ENCODE assay signal across 1 cellular context in the genomic region with DNA sequence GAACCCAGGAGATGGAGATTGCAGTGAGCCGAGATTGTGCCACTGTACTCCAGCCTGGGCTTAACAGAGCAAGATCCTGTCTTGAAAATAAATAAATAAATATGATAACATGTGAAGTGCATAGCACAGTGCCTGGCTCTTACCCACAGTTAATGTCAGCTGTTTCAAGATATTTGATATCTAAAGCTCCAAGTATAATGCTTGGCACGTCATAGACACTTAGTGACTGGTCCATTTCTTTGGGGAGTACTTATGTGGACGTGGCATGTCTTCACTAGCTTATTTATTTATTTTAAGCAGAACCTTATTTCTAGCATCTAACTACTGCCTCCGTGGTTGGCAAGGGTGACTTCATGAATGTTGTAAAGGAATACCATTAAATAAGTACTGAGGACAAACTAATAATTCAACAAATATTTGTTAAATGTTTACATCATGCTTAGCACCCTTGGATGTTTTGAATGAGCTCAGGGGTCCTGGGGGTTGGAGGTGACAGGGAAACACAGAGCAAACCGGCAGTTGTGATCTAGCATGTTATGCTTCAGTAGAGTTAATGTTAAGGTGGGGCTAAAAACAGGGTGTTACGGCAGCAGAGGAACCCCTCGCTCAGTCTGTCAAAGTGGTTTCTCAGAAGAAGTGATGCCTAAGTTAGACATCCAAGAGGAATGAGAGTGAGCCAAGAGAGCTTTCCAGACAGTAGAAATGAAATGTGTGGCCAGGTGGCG.
TF ChIP-seq lines count a peak whose summit lies in the region.

No MANE protein-coding gene starts in this region.

TF ChIP-seq in IMR-90, 13 proteins besides CTCF, POLR2A, EP300 and RAD21:
- no peak for TF ChIP-seq MAFK (IDR thresholded peaks at IDR 0.05; ENCODE audit: low read depth, low read length)
- no peak for TF ChIP-seq FOS (IDR thresholded peaks at IDR 0.05; ENCODE audit: low read depth, low read length)
- no peak for TF ChIP-seq SMC3 (IDR thresholded peaks at IDR 0.05; ENCODE audit: low read depth, low read length)
- no peak for TF ChIP-seq BHLHE40 (IDR thresholded peaks at IDR 0.05; ENCODE audit: low read depth, low read length)
- TF ChIP-seq MXI1 (IDR thresholded peaks at IDR 0.05; ENCODE audit: borderline replicate concordance, low read depth, low read length) = no peak
- TF ChIP-seq MAZ (IDR thresholded peaks at IDR 0.05; ENCODE audit: borderline replicate concordance, low read depth, low read length) = no peak
- TF ChIP-seq CHD1 (IDR thresholded peaks at IDR 0.05; ENCODE audit: low read depth, low read length) = no peak
- TF ChIP-seq, protein P1, sequence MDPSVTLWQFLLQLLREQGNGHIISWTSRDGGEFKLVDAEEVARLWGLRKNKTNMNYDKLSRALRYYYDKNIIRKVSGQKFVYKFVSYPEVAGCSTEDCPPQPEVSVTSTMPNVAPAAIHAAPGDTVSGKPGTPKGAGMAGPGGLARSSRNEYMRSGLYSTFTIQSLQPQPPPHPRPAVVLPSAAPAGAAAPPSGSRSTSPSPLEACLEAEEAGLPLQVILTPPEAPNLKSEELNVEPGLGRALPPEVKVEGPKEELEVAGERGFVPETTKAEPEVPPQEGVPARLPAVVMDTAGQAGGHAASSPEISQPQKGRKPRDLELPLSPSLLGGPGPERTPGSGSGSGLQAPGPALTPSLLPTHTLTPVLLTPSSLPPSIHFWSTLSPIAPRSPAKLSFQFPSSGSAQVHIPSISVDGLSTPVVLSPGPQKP (IDR thresholded peaks at IDR 0.05; ENCODE audit: borderline replicate concordance, low read depth, low read length) = no peak
- TF ChIP-seq RCOR1 (IDR thresholded peaks at IDR 0.05; ENCODE audit: insufficient replicate concordance, low read length) = no peak
- no peak for TF ChIP-seq RFX5 (IDR thresholded peaks at IDR 0.05; ENCODE audit: low read depth, low read length)
- TF ChIP-seq NFE2L2 (IDR thresholded peaks at IDR 0.05; ENCODE audit: low read depth, low read length) = no peak
- no peak for TF ChIP-seq USF2 (IDR thresholded peaks at IDR 0.05; ENCODE audit: low read depth, low read length)
- TF ChIP-seq CEBPB (IDR thresholded peaks at IDR 0.05; ENCODE audit: low read depth, low read length) = no peak
TF ChIP-seq in IMR-90: peak in this region for 0.
